In genomic region chr17:82090549-82091263, GRCh38 we compare ENCODE assay signal across 14 cellular contexts.
"Had no signal": no experiment of that assay in that cellular context is flagged by ENCODE, and none has a peak within 500 bp of the region (broad histone marks: within the 10 kb centered on the region; RNA-seq: fewer than 3 reads in every experiment).

No MANE protein-coding gene starts in this region.

- H2AFZ ChIP-seq: hepatocyte had no signal

- H3K4me3 Mint-ChIP-seq: activated naive CD4-positive, alpha-beta T cell treated with anti-CD3 and anti-CD28 coated beads, Interleukin-2, amount 10 ng/mL, durations not matched to agents 7 days and 5 days; memory B cell; natural killer cell; stimulated activated naive CD8-positive, alpha-beta T cell treated with anti-CD3 and anti-CD28 coated beads, Interleukin-15, Interleukin-2, amounts not matched to agents 100 ng/mL and 50 ng/mL, for 24 hours; type B pancreatic cell had no signal

- DNase-seq: activated CD4-positive, alpha-beta T cell treated with anti-CD3 and anti-CD28 coated beads, Interleukin-2, amount 50 U/mL, for 48 hours; activated naive CD4-positive, alpha-beta T cell treated with anti-CD3 and anti-CD28 coated beads, Interleukin-2, amount 10 ng/mL, durations not matched to agents 7 days and 5 days; islet precursor cell; natural killer cell; nucleus accumbens; T-helper 9 cell had no signal

- H3K27me3 ChIP-seq: cardiac muscle cell, hepatocyte, left lung, suprapubic skin had no signal

- H3K27ac ChIP-seq: cardiac muscle cell, hepatocyte, left lung, suprapubic skin had no signal

- ATAC-seq: esophagus mucosa, left lung, natural killer cell had no signal

- H3K27me3 Mint-ChIP-seq: activated naive CD4-positive, alpha-beta T cell treated with anti-CD3 and anti-CD28 coated beads, Interleukin-2, amount 10 ng/mL, durations not matched to agents 7 days and 5 days; memory B cell; stimulated activated naive CD8-positive, alpha-beta T cell treated with anti-CD3 and anti-CD28 coated beads, Interleukin-15, Interleukin-2, amounts not matched to agents 100 ng/mL and 50 ng/mL, for 24 hours; type B pancreatic cell had no signal

- H3K4me1 Mint-ChIP-seq: memory B cell, natural killer cell had no signal

- H3K9me3 ChIP-seq: left lung, suprapubic skin had no signal

- H3K4me3 ChIP-seq: cardiac muscle cell, hepatocyte, left lung, suprapubic skin had no signal

- H3K9me3 Mint-ChIP-seq: activated naive CD4-positive, alpha-beta T cell treated with anti-CD3 and anti-CD28 coated beads, Interleukin-2, amount 10 ng/mL, durations not matched to agents 7 days and 5 days; memory B cell; natural killer cell; stimulated activated naive CD8-positive, alpha-beta T cell treated with anti-CD3 and anti-CD28 coated beads, Interleukin-15, Interleukin-2, amounts not matched to agents 100 ng/mL and 50 ng/mL, for 24 hours; type B pancreatic cell had no signal

- H3K27ac Mint-ChIP-seq: activated naive CD4-positive, alpha-beta T cell treated with anti-CD3 and anti-CD28 coated beads, Interleukin-2, amount 10 ng/mL, durations not matched to agents 7 days and 5 days; memory B cell; natural killer cell; stimulated activated naive CD8-positive, alpha-beta T cell treated with anti-CD3 and anti-CD28 coated beads, Interleukin-15, Interleukin-2, amounts not matched to agents 100 ng/mL and 50 ng/mL, for 24 hours; type B pancreatic cell had no signal

- H3K36me3 Mint-ChIP-seq: natural killer cell, type B pancreatic cell had no signal

- H3K4me2 ChIP-seq: hepatocyte had no signal
